8 cellular contexts compared by ENCODE assay signal in genomic region chr18:48929212-48929612, GRCh38. TPM values are rescaled to one million over a fixed set of nuclear protein-coding genes. Genes with fewer than 3 reads are reported as not detected.
DNase-seq lines count a peak whose midpoint lies in the region; ATAC-seq and TF ChIP-seq lines count a peak whose summit lies in the region.

No MANE protein-coding gene starts in this region.

- H3K4ac ChIP-seq in H9 (ENCODE audit: low read depth, low read length) = no peak overlapping the region

- H4K20me1 ChIP-seq in H9 (ENCODE audit: control insufficient read depth, insufficient read depth, insufficient read length) = no peaks in the 10 kb centered on the region

- H3K36me3 ChIP-seq in right atrium auricular region = no peaks in the 10 kb centered on the region

- H2BK20ac ChIP-seq in H9 (ENCODE audit: low read depth, low read length, poor library complexity, severe bottlenecking) = no peak overlapping the region

- peak overlapping the region; percentile 70 to 95 (median 85) for H3K27ac Mint-ChIP-seq in H9
- H3K27ac Mint-ChIP-seq in activated CD4-positive, alpha-beta memory T cell treated with anti-CD3 and anti-CD28 coated beads for 36 hours = peak overlapping the region; percentile 87
- peak overlapping the region; percentile 79 for H3K27ac Mint-ChIP-seq in stimulated activated memory B cell treated with anti-CD40 and anti-IgM and Interleukin-4, amounts not matched to agents 10 μg/mL and 1 μg/mL and 100 μg/mL, for 72 hours

- H2BK120ac ChIP-seq in H9 (ENCODE audit: low read depth, low read length, poor library complexity, severe bottlenecking) = no peak overlapping the region

- H4K8ac ChIP-seq in H9 (replicated peaks; ENCODE audit: insufficient read length, low read depth, low read length) = no peak overlapping the region

- H3K4me1 Mint-ChIP-seq in H9 = peaks cover 90 to 97% of the 10 kb centered on the region in 2 experiments
- peaks cover 92% of the 10 kb centered on the region for H3K4me1 Mint-ChIP-seq in activated CD4-positive, alpha-beta memory T cell treated with anti-CD3 and anti-CD28 coated beads for 36 hours (ENCODE audit: low read depth)
- peaks cover 100% of the 10 kb centered on the region for H3K4me1 Mint-ChIP-seq in stimulated activated memory B cell treated with anti-CD40 and anti-IgM and Interleukin-4, amounts not matched to agents 10 μg/mL and 1 μg/mL and 100 μg/mL, for 72 hours

- no peak overlapping the region for H3K27ac ChIP-seq in H9 (ENCODE audit: insufficient read length, low read depth, low read length)
- peak overlapping the region; percentile 81 to 98 for H3K27ac ChIP-seq in right atrium auricular region

- H3K18ac ChIP-seq in H9 (ENCODE audit: insufficient read length, low read depth, low read length) = no peak overlapping the region

- H2BK5ac ChIP-seq in H9 (ENCODE audit: insufficient read length, low read length) = no peak overlapping the region

- no peak overlapping the region for H3T11ph ChIP-seq in H9 (ENCODE audit: low read length)

- no peak overlapping the region for H3K4me2 ChIP-seq in H9 (ENCODE audit: insufficient read depth, insufficient read length, low read length)

- H3K4me3 ChIP-seq in right atrium auricular region = no peak overlapping the region

- H3K4me3 Mint-ChIP-seq in H9 = peak overlapping the region in 1 of 2 experiments; percentile 65; a peak in 1 of 5 replicates
- H3K4me3 Mint-ChIP-seq in activated CD4-positive, alpha-beta memory T cell treated with anti-CD3 and anti-CD28 coated beads for 36 hours = peak overlapping the region; percentile 62
- peak overlapping the region; percentile 71 for H3K4me3 Mint-ChIP-seq in stimulated activated memory B cell treated with anti-CD40 and anti-IgM and Interleukin-4, amounts not matched to agents 10 μg/mL and 1 μg/mL and 100 μg/mL, for 72 hours

- no CpG with 5 or more reads among the region's 2 CpGs for WGBS in H9 (ENCODE audit: extremely low coverage, insufficient read length, low lambda C conversion rate)

- H2BK12ac ChIP-seq in H9 (ENCODE audit: insufficient read length, low read depth, low read length) = no peak overlapping the region

- no peak overlapping the region for H4K5ac ChIP-seq in H9 (ENCODE audit: insufficient read length, low read depth, low read length)

- POLR2A ChIA-PET in activated CD4-positive, alpha-beta memory T cell treated with anti-CD3 and anti-CD28 coated beads for 36 hours (lab: Charles Lee) = interaction anchor here (0.6 to 1.2 kb wide), 5 partner anchors 22 to 1969 kb away, joined by 3 read pairs; no protein-coding TSS in a partner anchor

- peaks cover 0 to 26% (median 14%) of the 10 kb centered on the region in 3 experiments; a peak in 5 of 7 replicates for H3K36me3 Mint-ChIP-seq in H9 (ENCODE audit: insufficient read depth in 1 of 3, low read depth in 3 of 3)
- H3K36me3 Mint-ChIP-seq in activated CD4-positive, alpha-beta memory T cell treated with anti-CD3 and anti-CD28 coated beads for 36 hours = no peaks in the 10 kb centered on the region
- peaks cover 24% of the 10 kb centered on the region for H3K36me3 Mint-ChIP-seq in stimulated activated memory B cell treated with anti-CD40 and anti-IgM and Interleukin-4, amounts not matched to agents 10 μg/mL and 1 μg/mL and 100 μg/mL, for 72 hours

- no peak overlapping the region for H3K56ac ChIP-seq in H9 (ENCODE audit: insufficient read length, low read depth, low read length)

- intact Hi-C loops in activated CD4-positive, alpha-beta memory T cell treated with anti-CD3 and anti-CD28 coated beads for 36 hours (cut with micrococcal nuclease) = no loop called here
- intact Hi-C loops in posterior vena cava (cut with DNase I) = loop anchor here in 1 of 2 donors (5.0 kb wide), 1 partner anchor 102 kb away; no protein-coding TSS in a partner anchor

- no peak for ATAC-seq in stimulated activated memory B cell treated with anti-CD40 and anti-IgM and Interleukin-4, amounts not matched to agents 10 μg/mL and 1 μg/mL and 100 μg/mL, for 72 hours
- no peak for ATAC-seq in GM19467 (IDR thresholded peaks at IDR 0.05; ENCODE audit: unreplicated experiment)

- no peak for DNase-seq in H9
- no peak for DNase-seq in activated CD4-positive, alpha-beta memory T cell treated with anti-CD3 and anti-CD28 coated beads for 36 hours
- no peak for DNase-seq in right atrium auricular region (ENCODE audit: low spot score)
- DNase-seq in posterior vena cava (ENCODE audit: low spot score) = no peak
- no peak for DNase-seq in UCSD-AML1 (lab: John Stamatoyannopoulos, UW; ENCODE audit: unreplicated experiment)
- no peak for DNase-seq in stimulated activated naive CD4-positive, alpha-beta T cell treated with Interleukin-2 at 50 U/mL for 16 hours (lab: John Stamatoyannopoulos, UW)

- no peak for TF ChIP-seq CTCF in H9 (conservative IDR thresholded peaks at IDR 0.05)
- TF ChIP-seq CTCF in right atrium auricular region (IDR thresholded peaks at IDR 0.05) = no peak

- no peak overlapping the region for H4K91ac ChIP-seq in H9 (ENCODE audit: insufficient read length, low read depth, low read length)

- H3K23ac ChIP-seq in H9 (ENCODE audit: insufficient read length, low read depth, low read length) = no peak overlapping the region

- no peaks in the 10 kb centered on the region for H3K9me3 Mint-ChIP-seq in H9
- H3K9me3 Mint-ChIP-seq in activated CD4-positive, alpha-beta memory T cell treated with anti-CD3 and anti-CD28 coated beads for 36 hours = no peaks in the 10 kb centered on the region
- no peaks in the 10 kb centered on the region for H3K9me3 Mint-ChIP-seq in stimulated activated memory B cell treated with anti-CD40 and anti-IgM and Interleukin-4, amounts not matched to agents 10 μg/mL and 1 μg/mL and 100 μg/mL, for 72 hours

- no peaks in the 10 kb centered on the region for H3K27me3 ChIP-seq in H9 (ENCODE audit: insufficient read depth, low read length)
- H3K27me3 ChIP-seq in right atrium auricular region = no peaks in the 10 kb centered on the region

- H2BK15ac ChIP-seq in H9 (ENCODE audit: low read depth, low read length) = no peak overlapping the region

- no peaks in the 10 kb centered on the region for H3K9me3 ChIP-seq in H9 (ENCODE audit: control insufficient read depth, low read depth, low read length)
- H3K9me3 ChIP-seq in right atrium auricular region = no peaks in the 10 kb centered on the region

- CTCF ChIA-PET in activated CD4-positive, alpha-beta memory T cell treated with anti-CD3 and anti-CD28 coated beads for 36 hours (lab: Charles Lee) = no interaction called here

- H3K23me2 ChIP-seq in H9 (ENCODE audit: insufficient read length, low read depth, low read length, poor library complexity, severe bottlenecking) = no peaks in the 10 kb centered on the region

- no peak overlapping the region for H3K14ac ChIP-seq in H9 (ENCODE audit: insufficient read depth, low read length)

- peaks cover 24% of the 10 kb centered on the region; the same call in 1 of the 2 replicates for H3K4me1 ChIP-seq in H9 (ENCODE audit: insufficient read depth, low read length)
- H3K4me1 ChIP-seq in right atrium auricular region = peaks cover 0 to 98% of the 10 kb centered on the region in 2 donors

- no peaks in the 10 kb centered on the region for H3K79me1 ChIP-seq in H9 (ENCODE audit: insufficient read depth, low read depth, low read length, poor library complexity, severe bottlenecking)

- H3K9ac ChIP-seq in H9 (ENCODE audit: extremely low read depth, insufficient read length, low read length) = no peak overlapping the region

- peaks cover 77% of the 10 kb centered on the region; the same call in 1 of the 2 replicates for H3K79me2 ChIP-seq in H9 (ENCODE audit: insufficient read depth, low read length)

- H2AFZ ChIP-seq in H9 (ENCODE audit: low read length) = no peak overlapping the region

- H3K27me3 Mint-ChIP-seq in H9 (ENCODE audit: low read depth) = no peaks in the 10 kb centered on the region
- no peaks in the 10 kb centered on the region for H3K27me3 Mint-ChIP-seq in activated CD4-positive, alpha-beta memory T cell treated with anti-CD3 and anti-CD28 coated beads for 36 hours
- no peaks in the 10 kb centered on the region for H3K27me3 Mint-ChIP-seq in stimulated activated memory B cell treated with anti-CD40 and anti-IgM and Interleukin-4, amounts not matched to agents 10 μg/mL and 1 μg/mL and 100 μg/mL, for 72 hours

- H2AK5ac ChIP-seq in H9 (ENCODE audit: insufficient read length, low read length) = no peak overlapping the region

RNA-seq across cellular contexts. Expression of gene SMAD7, which starts 21.6 kb away (rescaled TPM):
- 27.7 and 29.4 TPM in 2 replicates for total RNA-seq in H9 (2021)
- 10 to 100 TPM; 13.6 to 14.4 TPM for total RNA-seq in activated CD4-positive, alpha-beta memory T cell treated with anti-CD3 and anti-CD28 coated beads for 36 hours
- total RNA-seq in right atrium auricular region = 10 to 100 TPM; 55.1 to 98.1 TPM
- total RNA-seq in posterior vena cava = 10 to 100 TPM; 34.7 to 36.8 TPM
